In the genomic region with DNA sequence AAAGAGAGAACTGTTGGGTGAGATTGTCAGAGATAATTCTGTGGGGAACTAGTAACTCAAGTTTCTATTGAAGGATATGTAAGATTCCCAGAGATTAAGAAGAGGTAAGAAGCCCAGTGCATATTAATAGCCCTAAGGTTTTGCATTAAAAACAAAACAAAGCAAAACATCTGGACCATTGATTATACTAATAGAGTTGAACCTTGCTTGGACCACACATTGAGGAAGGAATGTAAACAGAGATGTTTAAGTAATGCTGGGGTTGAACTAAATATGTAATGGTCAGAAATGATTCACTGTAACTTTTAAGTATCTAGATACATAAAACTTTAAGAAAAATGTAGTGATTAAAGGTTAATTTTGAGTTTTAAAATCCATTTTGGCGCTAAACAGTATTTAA, we compare ENCODE assay signal across 2 cellular contexts.
TF ChIP-seq lines count a peak whose summit lies in the region.

No MANE protein-coding gene starts in this region.

TF ChIP-seq in GM23338, 12 proteins besides CTCF, POLR2A, EP300 and RAD21:
- TF ChIP-seq STAT1 (IDR thresholded peaks at IDR 0.05; ENCODE audit: unreplicated experiment) (no peak), NANOG (IDR thresholded peaks at IDR 0.05; ENCODE audit: borderline replicate concordance) (peak; percentile 90)

TF ChIP-seq in H1, 55 proteins besides CTCF, POLR2A, EP300 and RAD21:
- TF ChIP-seq USF2 (IDR thresholded peaks at IDR 0.05; ENCODE audit: low read length) = no peak
- TF ChIP-seq CTBP2 (IDR thresholded peaks at IDR 0.05; ENCODE audit: borderline replicate concordance, insufficient read depth, insufficient read length, low read length) = no peak
- no peak for TF ChIP-seq FOSL1 (IDR thresholded peaks at IDR 0.05; ENCODE audit: insufficient read depth, low read depth, low read length)
- TF ChIP-seq TEAD4 (IDR thresholded peaks at IDR 0.05; ENCODE audit: low read depth, low read length) = no peak
- no peak for TF ChIP-seq RFX5 (IDR thresholded peaks at IDR 0.05; ENCODE audit: borderline replicate concordance, low read depth, low read length)
- TF ChIP-seq, protein P1, sequence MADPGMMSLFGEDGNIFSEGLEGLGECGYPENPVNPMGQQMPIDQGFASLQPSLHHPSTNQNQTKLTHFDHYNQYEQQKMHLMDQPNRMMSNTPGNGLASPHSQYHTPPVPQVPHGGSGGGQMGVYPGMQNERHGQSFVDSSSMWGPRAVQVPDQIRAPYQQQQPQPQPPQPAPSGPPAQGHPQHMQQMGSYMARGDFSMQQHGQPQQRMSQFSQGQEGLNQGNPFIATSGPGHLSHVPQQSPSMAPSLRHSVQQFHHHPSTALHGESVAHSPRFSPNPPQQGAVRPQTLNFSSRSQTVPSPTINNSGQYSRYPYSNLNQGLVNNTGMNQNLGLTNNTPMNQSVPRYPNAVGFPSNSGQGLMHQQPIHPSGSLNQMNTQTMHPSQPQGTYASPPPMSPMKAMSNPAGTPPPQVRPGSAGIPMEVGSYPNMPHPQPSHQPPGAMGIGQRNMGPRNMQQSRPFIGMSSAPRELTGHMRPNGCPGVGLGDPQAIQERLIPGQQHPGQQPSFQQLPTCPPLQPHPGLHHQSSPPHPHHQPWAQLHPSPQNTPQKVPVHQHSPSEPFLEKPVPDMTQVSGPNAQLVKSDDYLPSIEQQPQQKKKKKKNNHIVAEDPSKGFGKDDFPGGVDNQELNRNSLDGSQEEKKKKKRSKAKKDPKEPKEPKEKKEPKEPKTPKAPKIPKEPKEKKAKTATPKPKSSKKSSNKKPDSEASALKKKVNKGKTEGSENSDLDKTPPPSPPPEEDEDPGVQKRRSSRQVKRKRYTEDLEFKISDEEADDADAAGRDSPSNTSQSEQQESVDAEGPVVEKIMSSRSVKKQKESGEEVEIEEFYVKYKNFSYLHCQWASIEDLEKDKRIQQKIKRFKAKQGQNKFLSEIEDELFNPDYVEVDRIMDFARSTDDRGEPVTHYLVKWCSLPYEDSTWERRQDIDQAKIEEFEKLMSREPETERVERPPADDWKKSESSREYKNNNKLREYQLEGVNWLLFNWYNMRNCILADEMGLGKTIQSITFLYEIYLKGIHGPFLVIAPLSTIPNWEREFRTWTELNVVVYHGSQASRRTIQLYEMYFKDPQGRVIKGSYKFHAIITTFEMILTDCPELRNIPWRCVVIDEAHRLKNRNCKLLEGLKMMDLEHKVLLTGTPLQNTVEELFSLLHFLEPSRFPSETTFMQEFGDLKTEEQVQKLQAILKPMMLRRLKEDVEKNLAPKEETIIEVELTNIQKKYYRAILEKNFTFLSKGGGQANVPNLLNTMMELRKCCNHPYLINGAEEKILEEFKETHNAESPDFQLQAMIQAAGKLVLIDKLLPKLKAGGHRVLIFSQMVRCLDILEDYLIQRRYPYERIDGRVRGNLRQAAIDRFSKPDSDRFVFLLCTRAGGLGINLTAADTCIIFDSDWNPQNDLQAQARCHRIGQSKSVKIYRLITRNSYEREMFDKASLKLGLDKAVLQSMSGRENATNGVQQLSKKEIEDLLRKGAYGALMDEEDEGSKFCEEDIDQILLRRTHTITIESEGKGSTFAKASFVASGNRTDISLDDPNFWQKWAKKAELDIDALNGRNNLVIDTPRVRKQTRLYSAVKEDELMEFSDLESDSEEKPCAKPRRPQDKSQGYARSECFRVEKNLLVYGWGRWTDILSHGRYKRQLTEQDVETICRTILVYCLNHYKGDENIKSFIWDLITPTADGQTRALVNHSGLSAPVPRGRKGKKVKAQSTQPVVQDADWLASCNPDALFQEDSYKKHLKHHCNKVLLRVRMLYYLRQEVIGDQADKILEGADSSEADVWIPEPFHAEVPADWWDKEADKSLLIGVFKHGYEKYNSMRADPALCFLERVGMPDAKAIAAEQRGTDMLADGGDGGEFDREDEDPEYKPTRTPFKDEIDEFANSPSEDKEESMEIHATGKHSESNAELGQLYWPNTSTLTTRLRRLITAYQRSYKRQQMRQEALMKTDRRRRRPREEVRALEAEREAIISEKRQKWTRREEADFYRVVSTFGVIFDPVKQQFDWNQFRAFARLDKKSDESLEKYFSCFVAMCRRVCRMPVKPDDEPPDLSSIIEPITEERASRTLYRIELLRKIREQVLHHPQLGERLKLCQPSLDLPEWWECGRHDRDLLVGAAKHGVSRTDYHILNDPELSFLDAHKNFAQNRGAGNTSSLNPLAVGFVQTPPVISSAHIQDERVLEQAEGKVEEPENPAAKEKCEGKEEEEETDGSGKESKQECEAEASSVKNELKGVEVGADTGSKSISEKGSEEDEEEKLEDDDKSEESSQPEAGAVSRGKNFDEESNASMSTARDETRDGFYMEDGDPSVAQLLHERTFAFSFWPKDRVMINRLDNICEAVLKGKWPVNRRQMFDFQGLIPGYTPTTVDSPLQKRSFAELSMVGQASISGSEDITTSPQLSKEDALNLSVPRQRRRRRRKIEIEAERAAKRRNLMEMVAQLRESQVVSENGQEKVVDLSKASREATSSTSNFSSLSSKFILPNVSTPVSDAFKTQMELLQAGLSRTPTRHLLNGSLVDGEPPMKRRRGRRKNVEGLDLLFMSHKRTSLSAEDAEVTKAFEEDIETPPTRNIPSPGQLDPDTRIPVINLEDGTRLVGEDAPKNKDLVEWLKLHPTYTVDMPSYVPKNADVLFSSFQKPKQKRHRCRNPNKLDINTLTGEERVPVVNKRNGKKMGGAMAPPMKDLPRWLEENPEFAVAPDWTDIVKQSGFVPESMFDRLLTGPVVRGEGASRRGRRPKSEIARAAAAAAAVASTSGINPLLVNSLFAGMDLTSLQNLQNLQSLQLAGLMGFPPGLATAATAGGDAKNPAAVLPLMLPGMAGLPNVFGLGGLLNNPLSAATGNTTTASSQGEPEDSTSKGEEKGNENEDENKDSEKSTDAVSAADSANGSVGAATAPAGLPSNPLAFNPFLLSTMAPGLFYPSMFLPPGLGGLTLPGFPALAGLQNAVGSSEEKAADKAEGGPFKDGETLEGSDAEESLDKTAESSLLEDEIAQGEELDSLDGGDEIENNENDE (IDR thresholded peaks at IDR 0.05; ENCODE audit: insufficient replicate concordance, low read length) = no peak
- no peak for TF ChIP-seq BACH1 (IDR thresholded peaks at IDR 0.05; ENCODE audit: low read length)
- TF ChIP-seq KDM5A (IDR thresholded peaks at IDR 0.05; ENCODE audit: low read length) = no peak
- TF ChIP-seq PHF8 (conservative IDR thresholded peaks at IDR 0.05; ENCODE audit: low read depth, low read length) = no peak
- TF ChIP-seq BCL11A (IDR thresholded peaks at IDR 0.05; ENCODE audit: low read depth in 2 of 2, low read length in 2 of 2) = no peak
- no peak for TF ChIP-seq HDAC2 (IDR thresholded peaks at IDR 0.05; ENCODE audit: borderline replicate concordance in 1 of 2, low read depth in 2 of 2, low read length in 2 of 2)
- TF ChIP-seq CHD1 (IDR thresholded peaks at IDR 0.05; ENCODE audit: low read depth, low read length) = no peak
- no peak for TF ChIP-seq MAFK (IDR thresholded peaks at IDR 0.05; ENCODE audit: low read depth, low read length)
- TF ChIP-seq ZNF274 (IDR thresholded peaks at IDR 0.05; ENCODE audit: borderline replicate concordance, extremely low read depth, low read length) = no peak
- TF ChIP-seq SIN3A (conservative IDR thresholded peaks at IDR 0.05 in 1 of 2, IDR thresholded peaks at IDR 0.05 in 1 of 2; ENCODE audit: low read depth in 1 of 2, low read length in 2 of 2) = no peak
